ENCODE assay signal across 2 cellular contexts in the genomic region with DNA sequence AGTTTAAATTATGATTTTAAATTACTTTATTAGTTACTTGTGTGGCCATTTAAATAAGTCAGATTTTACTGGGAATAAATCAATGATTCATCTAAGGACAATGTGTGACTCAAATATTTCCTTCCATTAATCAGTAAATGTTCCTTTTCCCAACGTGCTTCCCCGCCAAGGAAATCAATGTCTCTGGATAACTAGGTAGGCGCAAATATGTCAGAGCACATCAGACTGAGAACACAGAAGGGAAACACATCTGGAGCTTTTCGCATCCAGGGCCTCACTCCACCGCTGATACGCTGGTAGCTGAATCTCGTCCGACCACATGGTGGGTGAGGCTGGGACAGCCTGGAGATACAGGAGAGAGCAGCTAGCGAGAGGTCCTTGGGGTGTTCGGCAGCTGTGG.
TF ChIP-seq lines count a peak whose summit lies in the region.

No MANE protein-coding gene starts in this region.

TF ChIP-seq in SK-N-SH, 30 proteins besides CTCF, POLR2A, EP300 and RAD21:
- TF ChIP-seq POLR2AphosphoS5 (IDR thresholded peaks at IDR 0.05; ENCODE audit: low read depth, low read length) (no peak), FOSL2 (IDR thresholded peaks at IDR 0.05; ENCODE audit: borderline replicate concordance, low read depth) (peak; percentile 8; the same call in 1 of the 2 replicates), USF2 (IDR thresholded peaks at IDR 0.05; ENCODE audit: borderline replicate concordance, low read depth, low read length) (no peak), JUND (IDR thresholded peaks at IDR 0.05) (peak; percentile 52), ELF1 (IDR thresholded peaks at IDR 0.05) (no peak), TCF12 (IDR thresholded peaks at IDR 0.05) (0 out of 2 replicates have a peak, but pooled peaks have one; percentile 3)
- TF ChIP-seq, protein P1, sequence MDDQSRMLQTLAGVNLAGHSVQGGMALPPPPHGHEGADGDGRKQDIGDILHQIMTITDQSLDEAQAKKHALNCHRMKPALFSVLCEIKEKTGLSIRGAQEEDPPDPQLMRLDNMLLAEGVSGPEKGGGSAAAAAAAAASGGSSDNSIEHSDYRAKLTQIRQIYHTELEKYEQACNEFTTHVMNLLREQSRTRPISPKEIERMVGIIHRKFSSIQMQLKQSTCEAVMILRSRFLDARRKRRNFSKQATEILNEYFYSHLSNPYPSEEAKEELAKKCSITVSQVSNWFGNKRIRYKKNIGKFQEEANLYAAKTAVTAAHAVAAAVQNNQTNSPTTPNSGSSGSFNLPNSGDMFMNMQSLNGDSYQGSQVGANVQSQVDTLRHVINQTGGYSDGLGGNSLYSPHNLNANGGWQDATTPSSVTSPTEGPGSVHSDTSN (IDR thresholded peaks at IDR 0.05) = peak; percentile 25; the same call in 1 of the 2 replicates
- TF ChIP-seq, protein P2, sequence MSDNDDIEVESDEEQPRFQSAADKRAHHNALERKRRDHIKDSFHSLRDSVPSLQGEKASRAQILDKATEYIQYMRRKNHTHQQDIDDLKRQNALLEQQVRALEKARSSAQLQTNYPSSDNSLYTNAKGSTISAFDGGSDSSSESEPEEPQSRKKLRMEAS (IDR thresholded peaks at IDR 0.05; ENCODE audit: low read depth) = no peak

TF ChIP-seq in endothelial cell of umbilical vein, 7 proteins besides CTCF, POLR2A, EP300 and RAD21:
- TF ChIP-seq FOS (IDR thresholded peaks at IDR 0.05; ENCODE audit: borderline replicate concordance, insufficient read depth, low read length) (peak; percentile 91), JUN (IDR thresholded peaks at IDR 0.05; ENCODE audit: borderline replicate concordance, insufficient read depth, insufficient read length, low read depth) (peak; percentile 80), POLR2AphosphoS5 (IDR thresholded peaks at IDR 0.05; ENCODE audit: insufficient read depth, low read depth, low read length) (no peak), GATA2 (IDR thresholded peaks at IDR 0.05; ENCODE audit: insufficient read depth, insufficient read length, low read depth, low read length) (no peak)
TF ChIP-seq in endothelial cell of umbilical vein: peak in this region for 2.
